9 cellular contexts compared by ENCODE assay signal in genomic region chr4:73620115-73620792, GRCh38. TPM values are rescaled to one million over a fixed set of nuclear protein-coding genes. Genes with fewer than 3 reads are reported as not detected.
DNase-seq lines count a peak whose midpoint lies in the region; ATAC-seq and TF ChIP-seq lines count a peak whose summit lies in the region.
"Had no signal": no experiment of that assay in that cellular context is flagged by ENCODE, and none has a peak within 500 bp of the region (broad histone marks: within the 10 kb centered on the region; RNA-seq: fewer than 3 reads in every experiment).

Gene RASSF6, minus strand, starts transcription at chr4:73620436. Its CDS starts 8,641 bp downstream, at chr4:73611795.

- H3K27ac Mint-ChIP-seq in neural progenitor cell, result no peak within 1 kb of the TSS

- H2AFZ ChIP-seq in neural progenitor cell (replicated peaks), result peak within 1 kb of the TSS; percentile 31

- TF ChIP-seq CTCF in Peyer's patch (IDR thresholded peaks at IDR 0.05) (peak in 1 of 6 experiments; percentile 30), neural progenitor cell (IDR thresholded peaks at IDR 0.05) (peak; percentile 4), tibial artery (IDR thresholded peaks at IDR 0.05) (no peak)

- H3F3A ChIP-seq in neural progenitor cell (ENCODE audit: low read depth), result peaks cover 11% of the 10 kb centered on the region

- no peaks in the 10 kb centered on the region for H4K20me1 ChIP-seq in neural progenitor cell (ENCODE audit: low read depth)

- H3K9me3 ChIP-seq in ES-I3 (ENCODE audit: control insufficient read depth, insufficient read depth, low read length) (no peaks in the 10 kb centered on the region), Peyer's patch (no peaks in the 10 kb centered on the region), endocrine pancreas (ENCODE audit: control insufficient read depth, low read length) (no peaks in the 10 kb centered on the region), neural progenitor cell (ENCODE audit: low read depth) (no peaks in the 10 kb centered on the region), tibial artery (no peaks in the 10 kb centered on the region)

- peak within 1 kb of the TSS; percentile 35 to 64 (median 44) for H3K4me3 ChIP-seq in Peyer's patch
- peak within 1 kb of the TSS; percentile 87 for H3K4me3 ChIP-seq in endocrine pancreas (ENCODE audit: control insufficient read depth, insufficient read depth, low read length)
- peak within 1 kb of the TSS; percentile 44 for H3K4me3 ChIP-seq in neural progenitor cell
- no peak within 1 kb of the TSS for H3K4me3 ChIP-seq in tibial artery
- H3K4me3 ChIP-seq: SK-N-MC had no signal

- H3K4me2 ChIP-seq in neural progenitor cell, result peak within 1 kb of the TSS; percentile 74

- no peaks in the 10 kb centered on the region for H3K9me3 Mint-ChIP-seq in neural progenitor cell

- H3K27ac ChIP-seq in Peyer's patch (peak within 1 kb of the TSS; percentile 61 to 91 (median 72)), neural progenitor cell (no peak within 1 kb of the TSS), tibial artery (no peak within 1 kb of the TSS)
- H3K27ac ChIP-seq: SK-N-MC had no signal

- no peaks in the 10 kb centered on the region for H3K36me3 Mint-ChIP-seq in neural progenitor cell

- H3K4me1 Mint-ChIP-seq in neural progenitor cell, result peaks cover 12% of the 10 kb centered on the region

- intact Hi-C loops in tibial artery (cut with DNase I; ENCODE audit: low total_unique reads), result no loop called here

- no peaks in the 10 kb centered on the region for H3K79me2 ChIP-seq in neural progenitor cell (ENCODE audit: low read depth)

- H3K9ac ChIP-seq in ES-I3 (ENCODE audit: low read depth, low read length) (peak within 1 kb of the TSS; percentile 55), endocrine pancreas (ENCODE audit: control insufficient read depth, insufficient read depth, low read length) (peak within 1 kb of the TSS; percentile 66), neural progenitor cell (no peak within 1 kb of the TSS)

- H3K4me3 Mint-ChIP-seq in neural progenitor cell, result peak within 1 kb of the TSS; percentile 75

- H3K27me3 ChIP-seq in Peyer's patch, result no peaks in the 10 kb centered on the region
- H3K27me3 ChIP-seq in endocrine pancreas (ENCODE audit: control insufficient read depth, insufficient read depth, low read length), result no peaks in the 10 kb centered on the region
- peaks cover 9% of the 10 kb centered on the region for H3K27me3 ChIP-seq in neural progenitor cell
- H3K27me3 ChIP-seq in tibial artery, result peaks cover 0 to 6% of the 10 kb centered on the region in 2 donors

- peaks cover 5% of the 10 kb centered on the region for H3K27me3 Mint-ChIP-seq in neural progenitor cell (ENCODE audit: insufficient read depth, low read depth)

- ATAC-seq in GM21360 (IDR thresholded peaks at IDR 0.05; ENCODE audit: unreplicated experiment) (peak; percentile 76), HG03558 (IDR thresholded peaks at IDR 0.05; ENCODE audit: extremely low read depth, unreplicated experiment) (peak; percentile 90)

- H3K4me1 ChIP-seq in ES-I3 (ENCODE audit: insufficient read depth, low read length) (peaks cover 8% of the 10 kb centered on the region), Peyer's patch (no peaks in the 10 kb centered on the region), endocrine pancreas (ENCODE audit: control insufficient read depth, insufficient read depth, low read length) (peaks cover 10% of the 10 kb centered on the region), neural progenitor cell (peaks cover 21% of the 10 kb centered on the region), tibial artery (peaks cover 0 to 5% (median 0%) of the 10 kb centered on the region in 4 donors)

- peak; percentile 80 to 87 for TF ChIP-seq POLR2A in Peyer's patch (IDR thresholded peaks at IDR 0.05)

- DNase-seq in Peyer's patch (peak; percentile 73 to 93 (median 93)), neural progenitor cell (ENCODE audit: low spot score) (peak; percentile 73), tibial artery (no peak), NCI-H446 (lab: John Stamatoyannopoulos, UW) (no peak)

- H3K36me3 ChIP-seq in ES-I3 (ENCODE audit: insufficient read depth, low read length) (no peaks in the 10 kb centered on the region), Peyer's patch (no peaks in the 10 kb centered on the region), endocrine pancreas (ENCODE audit: control insufficient read depth, insufficient read depth, low read length) (no peaks in the 10 kb centered on the region), neural progenitor cell (no peaks in the 10 kb centered on the region), tibial artery (no peaks in the 10 kb centered on the region)

RNA-seq across cellular contexts. Expression of gene RASSF6, which starts in this region (rescaled TPM):
- total RNA-seq in Peyer's patch (10 to 100 TPM; 37.3 to 48.7 (median 41.6) TPM), neural progenitor cell (ENCODE audit: low replicate concordance) (not detected in 2 replicates)

Comparison
In these comparisons a context has a peak if more than half of its experiments do, and no peak if none do; other contexts are left out.
1. RNA of gene RASSF6 (total RNA-seq): 37.3 to 48.7 TPM in Peyer's patch; not detected in neural progenitor cell; every median in the first group is over 10 times any median in the second.
2. Peak in DNase-seq, H3K4me3 ChIP-seq and H3K4me2 ChIP-seq in neural progenitor cell; RNA of the gene not detected or under 1 TPM.
3. DNase-seq: peak in Peyer's patch (3 of 3); none in tibial artery (0 of 2) and NCI-H446 (0 of 2).
4. H3K27ac ChIP-seq: peak in Peyer's patch (4 of 4); none in neural progenitor cell (single experiment) and tibial artery (0 of 2).
5. H3K4me3 ChIP-seq: peak in Peyer's patch (4 of 4) and endocrine pancreas (single experiment); none in tibial artery (0 of 2).